In genomic region chr9:134440636-134441226, GRCh38 we compare ENCODE assay signal across 1 cellular context.
TF ChIP-seq lines count a peak whose summit lies in the region.

No MANE protein-coding gene starts in this region.

TF ChIP-seq in H1, 55 proteins besides CTCF, POLR2A, EP300 and RAD21:
- TF ChIP-seq RBBP5 (IDR thresholded peaks at IDR 0.05; ENCODE audit: borderline replicate concordance, low read depth, low read length) (no peak), TAF1 (IDR thresholded peaks at IDR 0.05; ENCODE audit: low read depth, low read length) (no peak), SP1 (IDR thresholded peaks at IDR 0.05; ENCODE audit: low read depth, low read length) (no peak), ATF2 (IDR thresholded peaks at IDR 0.05; ENCODE audit: low read length) (no peak), CTBP2 (IDR thresholded peaks at IDR 0.05; ENCODE audit: borderline replicate concordance, insufficient read depth, insufficient read length, low read length) (no peak), SAP30 (IDR thresholded peaks at IDR 0.05; ENCODE audit: insufficient read depth, insufficient replicate concordance, low read length) (no peak), CBX5 (IDR thresholded peaks at IDR 0.05; ENCODE audit: low read depth, low read length) (no peak), MAFK (IDR thresholded peaks at IDR 0.05; ENCODE audit: low read depth, low read length) (no peak), CEBPB (IDR thresholded peaks at IDR 0.05; ENCODE audit: low read depth, low read length) (no peak), EGR1 (IDR thresholded peaks at IDR 0.05; ENCODE audit: borderline replicate concordance, low read depth, low read length) (no peak), SP2 (IDR thresholded peaks at IDR 0.05; ENCODE audit: low read length) (no peak), TCF12 (IDR thresholded peaks at IDR 0.05; ENCODE audit: low read depth, low read length) (no peak), POLR2AphosphoS5 (IDR thresholded peaks at IDR 0.05; ENCODE audit: low read depth, low read length) (no peak), GTF2F1 (IDR thresholded peaks at IDR 0.05; ENCODE audit: borderline replicate concordance, low read depth, low read length) (no peak), JUN (IDR thresholded peaks at IDR 0.05; ENCODE audit: low read depth, low read length) (no peak)
